24 cellular contexts compared by ENCODE assay signal in the genomic region with DNA sequence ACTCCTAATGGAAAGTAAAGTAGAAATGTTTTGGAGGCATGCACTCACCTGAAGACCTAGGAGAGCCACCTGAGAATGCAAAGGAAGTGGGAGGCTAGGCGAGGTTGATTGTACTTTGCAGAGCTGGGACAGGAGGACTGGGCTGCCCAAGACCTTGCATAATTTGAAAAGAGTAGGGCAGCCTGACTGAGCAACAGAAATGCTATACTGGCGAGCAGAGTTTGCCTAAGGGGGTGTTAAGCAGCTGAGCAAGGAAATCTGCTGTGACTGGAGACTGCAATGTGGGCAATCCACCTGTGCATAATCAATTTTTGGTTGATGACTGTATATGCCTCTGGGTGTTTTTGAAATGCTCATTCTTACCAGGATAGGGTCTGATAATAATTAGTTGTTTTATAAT.
"Had no signal": no experiment of that assay in that cellular context is flagged by ENCODE, and none has a peak within 500 bp of the region (broad histone marks: within the 10 kb centered on the region; RNA-seq: fewer than 3 reads in every experiment).

No MANE protein-coding gene starts in this region.

- DNase-seq: activated B cell treated with CpG ODN at 0.5 μM for 24 hours; activated CD4-positive, alpha-beta T cell treated with anti-CD3 and anti-CD28 coated beads for 36 hours; activated CD4-positive, alpha-beta T cell treated with anti-CD3 and anti-CD28 coated beads, Interleukin-2, amount 50 U/mL, for 4 hours; activated CD8-positive, alpha-beta memory T cell treated with anti-CD3 and anti-CD28 coated beads, Interleukin-2, amount 50 U/mL, for 48 hours; activated naive CD4-positive, alpha-beta T cell treated with Interleukin-2 at 50 U/mL for 16 hours; activated naive CD8-positive, alpha-beta T cell treated with anti-CD3 and anti-CD28 coated beads for 36 hours; activated T-cell treated with anti-CD3 and anti-CD28 coated beads, Interleukin-2, amount 50 U/mL, for 4 hours; colonic mucosa; dorsolateral prefrontal cortex; heart left ventricle; kidney; lower lobe of right lung; naive thymus-derived CD4-positive, alpha-beta T cell; retina; sigmoid colon; stimulated activated CD4-positive, alpha-beta T cell treated with anti-CD3 and anti-CD28 coated beads, Interleukin-15, amount 100 ng/mL, for 24 hours; stimulated activated CD8-positive, alpha-beta memory T cell treated with anti-CD3 and anti-CD28 coated beads, Interleukin-4, amount 100 ng/mL, for 48 hours; stimulated activated naive B cell treated with anti-CD40 and anti-IgM and Interleukin-4, amounts not matched to agents 10 μg/mL and 1 μg/mL and 100 μg/mL, for 72 hours; testis had no signal

- H3K27ac Mint-ChIP-seq: activated B cell treated with CpG ODN at 0.5 μM for 24 hours; activated CD4-positive, alpha-beta T cell treated with anti-CD3 and anti-CD28 coated beads for 36 hours; activated naive CD8-positive, alpha-beta T cell treated with anti-CD3 and anti-CD28 coated beads for 36 hours; naive thymus-derived CD4-positive, alpha-beta T cell; stimulated activated naive B cell treated with anti-CD40 and anti-IgM and Interleukin-4, amounts not matched to agents 10 μg/mL and 1 μg/mL and 100 μg/mL, for 72 hours; type B pancreatic cell had no signal

- H3K9me3 ChIP-seq: colonic mucosa, lower lobe of right lung, sigmoid colon, testis had no signal

- H3K9me3 Mint-ChIP-seq: neural crest cell, type B pancreatic cell had no signal

- H3K4me1 Mint-ChIP-seq: activated B cell treated with CpG ODN at 0.5 μM for 24 hours; activated CD4-positive, alpha-beta T cell treated with anti-CD3 and anti-CD28 coated beads for 36 hours; activated naive CD8-positive, alpha-beta T cell treated with anti-CD3 and anti-CD28 coated beads for 36 hours; naive thymus-derived CD4-positive, alpha-beta T cell; neural crest cell; stimulated activated naive B cell treated with anti-CD40 and anti-IgM and Interleukin-4, amounts not matched to agents 10 μg/mL and 1 μg/mL and 100 μg/mL, for 72 hours had no signal

- H3K4me3 ChIP-seq: colonic mucosa, dorsolateral prefrontal cortex, heart left ventricle, lower lobe of right lung, sigmoid colon, smooth muscle cell, testis had no signal

- H3K4me2 ChIP-seq: smooth muscle cell had no signal

- H3K36me3 Mint-ChIP-seq: activated naive CD8-positive, alpha-beta T cell treated with anti-CD3 and anti-CD28 coated beads for 36 hours; naive thymus-derived CD4-positive, alpha-beta T cell; stimulated activated naive B cell treated with anti-CD40 and anti-IgM and Interleukin-4, amounts not matched to agents 10 μg/mL and 1 μg/mL and 100 μg/mL, for 72 hours; type B pancreatic cell had no signal

- H3K4me1 ChIP-seq: colonic mucosa, heart left ventricle, lower lobe of right lung, sigmoid colon, testis had no signal

- H3K27ac ChIP-seq: colonic mucosa, dorsolateral prefrontal cortex, epithelial cell of prostate, heart left ventricle, lower lobe of right lung, sigmoid colon, testis had no signal

- H3K27me3 Mint-ChIP-seq: activated B cell treated with CpG ODN at 0.5 μM for 24 hours; activated CD4-positive, alpha-beta T cell treated with anti-CD3 and anti-CD28 coated beads for 36 hours; activated naive CD8-positive, alpha-beta T cell treated with anti-CD3 and anti-CD28 coated beads for 36 hours; naive thymus-derived CD4-positive, alpha-beta T cell; stimulated activated naive B cell treated with anti-CD40 and anti-IgM and Interleukin-4, amounts not matched to agents 10 μg/mL and 1 μg/mL and 100 μg/mL, for 72 hours; type B pancreatic cell had no signal

- H3K4me3 Mint-ChIP-seq: activated B cell treated with CpG ODN at 0.5 μM for 24 hours; activated CD4-positive, alpha-beta T cell treated with anti-CD3 and anti-CD28 coated beads for 36 hours; activated naive CD8-positive, alpha-beta T cell treated with anti-CD3 and anti-CD28 coated beads for 36 hours; activated T-cell treated with anti-CD3 and anti-CD28 coated beads, Interleukin-2, amount 50 U/mL, for 4 hours; naive thymus-derived CD4-positive, alpha-beta T cell; neural crest cell; stimulated activated naive B cell treated with anti-CD40 and anti-IgM and Interleukin-4, amounts not matched to agents 10 μg/mL and 1 μg/mL and 100 μg/mL, for 72 hours; type B pancreatic cell had no signal

- FAIRE-seq: astrocyte, kidney had no signal

- H3K36me3 ChIP-seq: colonic mucosa, heart left ventricle, lower lobe of right lung, sigmoid colon had no signal

- H3K27me3 ChIP-seq: colonic mucosa, dorsolateral prefrontal cortex, heart left ventricle, sigmoid colon, testis had no signal
